ENCODE assay signal across 17 cellular contexts in genomic region chr13:101925731-101926130, GRCh38.
"Had no signal": no experiment of that assay in that cellular context is flagged by ENCODE, and none has a peak within 500 bp of the region (broad histone marks: within the 10 kb centered on the region; RNA-seq: fewer than 3 reads in every experiment).

No MANE protein-coding gene starts in this region.

- H3K36me3 ChIP-seq: adrenal gland, gastrocnemius medialis, heart right ventricle, left ventricle myocardium inferior, sigmoid colon, transverse colon had no signal

- H3K9me3 ChIP-seq: adrenal gland, gastrocnemius medialis, heart right ventricle, left ventricle myocardium inferior, psoas muscle, sigmoid colon, transverse colon had no signal

- H3K27ac ChIP-seq: adrenal gland, epithelial cell of prostate, gastrocnemius medialis, heart right ventricle, left ventricle myocardium inferior, psoas muscle, sigmoid colon, transverse colon had no signal

- ATAC-seq: activated T-helper 17 cell treated with anti-CD3 and anti-CD28 coated beads, Interleukin-2, amount 50 U/mL, for 72 hours; gastrocnemius medialis; heart right ventricle; psoas muscle; stimulated activated naive B cell treated with anti-CD40 and anti-IgM and Interleukin-4, amounts not matched to agents 10 μg/mL and 1 μg/mL and 100 μg/mL, for 72 hours had no signal

- H3K4me1 ChIP-seq: adrenal gland, gastrocnemius medialis, heart right ventricle, left ventricle myocardium inferior, psoas muscle, sigmoid colon, transverse colon had no signal

- DNase-seq: activated CD4-positive, alpha-beta T cell treated with anti-CD3 and anti-CD28 coated beads, Interleukin-2, amount 10 ng/mL, durations not matched to agents 7 days and 5 days; activated CD4-positive, CD25-positive, alpha-beta regulatory T cell; activated naive CD4-positive, alpha-beta T cell treated with anti-CD3 and anti-CD28 coated beads, Interleukin-2, amount 50 U/mL, for 16 hours; activated T-cell treated with anti-CD3 and anti-CD28 coated beads for 4 hours; adrenal gland; effector memory CD4-positive, alpha-beta T cell; gastrocnemius medialis; heart right ventricle; left ventricle myocardium inferior; psoas muscle; sigmoid colon; stimulated activated CD4-positive, alpha-beta T cell treated with anti-CD3 and anti-CD28 coated beads, Interleukin-2, amount 100 ng/mL, for 24 hours; stimulated activated naive B cell treated with anti-CD40 and anti-IgM and Interleukin-4, amounts not matched to agents 10 μg/mL and 1 μg/mL and 100 μg/mL, for 72 hours; substantia nigra; transverse colon had no signal

- H3K4me3 ChIP-seq: adrenal gland, gastrocnemius medialis, heart right ventricle, left ventricle myocardium inferior, psoas muscle, sigmoid colon, transverse colon had no signal
